Comparison of ENCODE assay signal across 35 cellular contexts in genomic region chr11:24844406-24844805, GRCh38.
"Had no signal": no experiment of that assay in that cellular context is flagged by ENCODE, and none has a peak within 500 bp of the region (broad histone marks: within the 10 kb centered on the region; RNA-seq: fewer than 3 reads in every experiment).

No MANE protein-coding gene starts in this region.

- H3K9me3 ChIP-seq: adrenal gland, body of pancreas, breast epithelium had no signal

- H3K9me3 Mint-ChIP-seq: activated CD4-positive, alpha-beta T cell treated with anti-CD3 and anti-CD28 coated beads, Interleukin-2, amount 10 ng/mL, durations not matched to agents 24 days and 14 days; activated T-helper 1 cell treated with anti-CD3 and anti-CD28 coated beads, Interleukin-12 subunit alpha, Interleukin-12 subunit beta, Interleukin-2, Interleukin-4 antibody, amounts not matched to agents 30 ng/mL and 10 ng/mL and 1 ng/mL, durations not matched to agents 14 hours and 24 hours and 36 hours had no signal

- H3K27ac Mint-ChIP-seq: activated B cell treated with CpG ODN at 0.5 μM for 24 hours; activated CD4-positive, alpha-beta memory T cell treated with anti-CD3 and anti-CD28 coated beads for 36 hours; activated CD4-positive, alpha-beta T cell treated with anti-CD3 and anti-CD28 coated beads, Interleukin-2, amount 10 ng/mL, durations not matched to agents 24 days and 14 days; activated CD8-positive, alpha-beta T cell treated with anti-CD3 and anti-CD28 coated beads for 36 hours; activated naive CD4-positive, alpha-beta T cell treated with anti-CD3 and anti-CD28 coated beads for 36 hours; activated naive CD4-positive, alpha-beta T cell treated with anti-CD3 and anti-CD28 coated beads, Interleukin-2, amount 50 U/mL, for 72 hours; activated naive CD8-positive, alpha-beta T cell treated with anti-CD3 and anti-CD28 coated beads for 36 hours; activated T-cell treated with anti-CD3 and anti-CD28 coated beads, Interleukin-2, amount 50 U/mL, for 72 hours; activated T-helper 1 cell treated with anti-CD3 and anti-CD28 coated beads, Interleukin-12 subunit alpha, Interleukin-12 subunit beta, Interleukin-2, Interleukin-4 antibody, amounts not matched to agents 30 ng/mL and 10 ng/mL and 1 ng/mL, durations not matched to agents 14 hours and 24 hours and 36 hours; activated T-helper 17 cell treated with anti-CD3 and anti-CD28 coated beads, Interleukin-2, amount 50 U/mL, for 72 hours; T-helper 1 cell treated with Interleukin-12 subunit alpha and Interleukin-12 subunit beta and Interleukin-4 antibody, amounts not matched to agents 30 μg/mL and 1 μg/mL, for 36 hours; T-helper 2 cell treated with Interferon-gamma antibody and Interleukin-4, amounts not matched to agents 5 μg/mL and 100 μg/mL, for 36 hours had no signal

- H3K36me3 Mint-ChIP-seq: activated CD4-positive, alpha-beta memory T cell treated with anti-CD3 and anti-CD28 coated beads for 36 hours; activated naive CD4-positive, alpha-beta T cell treated with anti-CD3 and anti-CD28 coated beads, Interleukin-2, amount 50 U/mL, for 72 hours; activated naive CD8-positive, alpha-beta T cell treated with anti-CD3 and anti-CD28 coated beads for 36 hours had no signal

- H3K27me3 ChIP-seq: adrenal gland, body of pancreas, brain microvascular endothelial cell, breast epithelium had no signal

- H3K4me1 Mint-ChIP-seq: activated B cell treated with CpG ODN at 0.5 μM for 24 hours; activated CD4-positive, alpha-beta T cell treated with anti-CD3 and anti-CD28 coated beads, Interleukin-2, amount 10 ng/mL, durations not matched to agents 24 days and 14 days; activated naive CD8-positive, alpha-beta T cell treated with anti-CD3 and anti-CD28 coated beads for 36 hours; activated T-helper 17 cell treated with anti-CD3 and anti-CD28 coated beads, Interleukin-2, amount 50 U/mL, for 72 hours had no signal

- H3K4me1 ChIP-seq: adrenal gland, breast epithelium had no signal

- H3K36me3 ChIP-seq: adrenal gland, brain microvascular endothelial cell, breast epithelium had no signal

- H3K27me3 Mint-ChIP-seq: activated B cell treated with CpG ODN at 0.5 μM for 24 hours; activated CD4-positive, alpha-beta memory T cell treated with anti-CD3 and anti-CD28 coated beads for 36 hours; activated CD4-positive, alpha-beta T cell treated with anti-CD3 and anti-CD28 coated beads, Interleukin-2, amount 10 ng/mL, durations not matched to agents 24 days and 14 days; activated CD8-positive, alpha-beta T cell treated with anti-CD3 and anti-CD28 coated beads for 36 hours; activated naive CD8-positive, alpha-beta T cell treated with anti-CD3 and anti-CD28 coated beads for 36 hours; activated T-helper 17 cell treated with anti-CD3 and anti-CD28 coated beads, Interleukin-2, amount 50 U/mL, for 72 hours had no signal

- H3K4me3 Mint-ChIP-seq: activated B cell treated with CpG ODN at 0.5 μM for 24 hours; activated CD4-positive, alpha-beta memory T cell treated with anti-CD3 and anti-CD28 coated beads for 36 hours; activated CD4-positive, alpha-beta T cell treated with anti-CD3 and anti-CD28 coated beads, Interleukin-2, amount 10 ng/mL, durations not matched to agents 24 days and 14 days; activated CD8-positive, alpha-beta T cell treated with anti-CD3 and anti-CD28 coated beads for 36 hours; activated naive CD4-positive, alpha-beta T cell treated with anti-CD3 and anti-CD28 coated beads for 36 hours; activated naive CD8-positive, alpha-beta T cell treated with anti-CD3 and anti-CD28 coated beads for 36 hours; activated T-cell treated with anti-CD3 and anti-CD28 coated beads, Interleukin-2, amount 50 U/mL, for 4 hours; activated T-cell treated with anti-CD3 and anti-CD28 coated beads, Interleukin-2, amount 50 U/mL, for 72 hours; activated T-helper 1 cell treated with anti-CD3 and anti-CD28 coated beads, Interleukin-12 subunit alpha, Interleukin-12 subunit beta, Interleukin-2, Interleukin-4 antibody, amounts not matched to agents 30 ng/mL and 10 ng/mL and 1 ng/mL, durations not matched to agents 14 hours and 24 hours and 36 hours; activated T-helper 17 cell treated with anti-CD3 and anti-CD28 coated beads, Interleukin-2, amount 50 U/mL, for 72 hours; T-helper 1 cell treated with Interleukin-12 subunit alpha and Interleukin-12 subunit beta and Interleukin-4 antibody, amounts not matched to agents 30 μg/mL and 1 μg/mL, for 36 hours; T-helper 2 cell treated with Interferon-gamma antibody and Interleukin-4, amounts not matched to agents 5 μg/mL and 100 μg/mL, for 36 hours had no signal

- H3K27ac ChIP-seq: adrenal gland, body of pancreas, brain microvascular endothelial cell, breast epithelium, VCaP had no signal

- H3K4me3 ChIP-seq: adrenal gland, body of pancreas, breast epithelium had no signal

- DNase-seq: activated B cell treated with CpG ODN at 0.5 μM for 24 hours; activated CD4-positive, alpha-beta memory T cell treated with anti-CD3 and anti-CD28 coated beads for 36 hours; activated CD4-positive, alpha-beta T cell treated with anti-CD3 and anti-CD28 coated beads for 4 hours; activated CD4-positive, alpha-beta T cell treated with anti-CD3 and anti-CD28 coated beads, Interleukin-2, amount 10 ng/mL, durations not matched to agents 24 days and 14 days; activated CD4-positive, alpha-beta T cell treated with anti-CD3 and anti-CD28 coated beads, Interleukin-2, amount 50 U/mL, for 1 hour; activated CD4-positive, alpha-beta T cell treated with anti-CD3 and anti-CD28 coated beads, Interleukin-2, amount 50 U/mL, for 4 hours; activated CD4-positive, CD25-positive, alpha-beta regulatory T cell treated with anti-CD3 and anti-CD28 coated beads, Interleukin-2, amount 50 U/mL, for 72 hours; activated CD8-positive, alpha-beta memory T cell treated with anti-CD3 and anti-CD28 coated beads, Interleukin-2, amount 50 U/mL, for 4 hours; activated CD8-positive, alpha-beta T cell treated with anti-CD3 and anti-CD28 coated beads for 36 hours; activated effector memory CD4-positive, alpha-beta T cell treated with anti-CD3 and anti-CD28 coated beads, Interleukin-2, amount 50 U/mL, for 16 hours; activated gamma-delta T cell treated with Interleukin-2 at 50 U/mL for 16 hours; activated naive CD4-positive, alpha-beta T cell; activated naive CD4-positive, alpha-beta T cell treated with anti-CD3 and anti-CD28 coated beads for 36 hours; activated naive CD4-positive, alpha-beta T cell treated with anti-CD3 and anti-CD28 coated beads, Interleukin-2, amount 50 U/mL, for 16 hours; activated naive CD8-positive, alpha-beta T cell treated with anti-CD3 and anti-CD28 coated beads for 36 hours; activated T-cell treated with anti-CD3 and anti-CD28 coated beads for 4 hours; activated T-cell treated with anti-CD3 and anti-CD28 coated beads, Interleukin-2, amount 50 U/mL, for 1 hour; activated T-cell treated with anti-CD3 and anti-CD28 coated beads, Interleukin-2, amount 50 U/mL, for 4 hours; activated T-cell treated with anti-CD3 and anti-CD28 coated beads, Interleukin-2, amount 50 U/mL, for 72 hours; adrenal gland; amniotic stem cell; aorta; body of pancreas; brain microvascular endothelial cell; central memory CD4-positive, alpha-beta T cell; T-helper 1 cell; T-helper 2 cell; T-helper 9 cell had no signal

- ATAC-seq: activated CD8-positive, alpha-beta T cell treated with anti-CD3 and anti-CD28 coated beads for 36 hours; activated naive CD4-positive, alpha-beta T cell treated with anti-CD3 and anti-CD28 coated beads, Interleukin-2, amount 50 U/mL, for 72 hours; activated T-cell treated with anti-CD3 and anti-CD28 coated beads, Interleukin-2, amount 50 U/mL, for 4 hours; activated T-cell treated with anti-CD3 and anti-CD28 coated beads, Interleukin-2, amount 50 U/mL, for 72 hours; activated T-helper 17 cell treated with anti-CD3 and anti-CD28 coated beads, Interleukin-2, amount 50 U/mL, for 72 hours; body of pancreas had no signal
